Comparison of ENCODE assay signal across 2 cellular contexts in genomic region chr10:124495725-124496124, GRCh38.
A peak's percentile ranks its signal among the peaks of the same experiment; 100 is the strongest.
TF ChIP-seq lines count a peak whose summit lies in the region.

No MANE protein-coding gene starts in this region.

TF ChIP-seq in K562, 482 proteins besides CTCF, POLR2A, EP300 and RAD21:
- TF ChIP-seq KDM1A (IDR thresholded peaks at IDR 0.05) (peak; percentile 14 to 57; a peak in 2 of 4 replicates), ATF1 (CRISPR knock-in tag; IDR thresholded peaks at IDR 0.05) (no peak), ATF1 (tag; IDR thresholded peaks at IDR 0.05) (no peak), SMARCA5 (IDR thresholded peaks at IDR 0.05) (0 out of 2 replicates have a peak, but pooled peaks have one; percentile 33), RBM25 (IDR thresholded peaks at IDR 0.05; ENCODE audit: low read depth, low read length, severe bottlenecking) (peak; percentile 90), MXI1 (IDR thresholded peaks at IDR 0.05; ENCODE audit: low read depth, low read length) (no peak), BCOR (IDR thresholded peaks at IDR 0.05) (peak; percentile 81), ADNP (tag; IDR thresholded peaks at IDR 0.05) (0 out of 2 replicates have a peak, but pooled peaks have one; percentile 51)

TF ChIP-seq in H1, 55 proteins besides CTCF, POLR2A, EP300 and RAD21:
- TF ChIP-seq HDAC2 (IDR thresholded peaks at IDR 0.05; ENCODE audit: borderline replicate concordance in 1 of 2, low read depth in 2 of 2, low read length in 2 of 2) (0 out of 4 replicates have a peak, but pooled peaks of 1 of the 2 experiments have one; percentile 34), KDM1A (IDR thresholded peaks at IDR 0.05; ENCODE audit: borderline replicate concordance, low read length) (peak; percentile 69; the same call in 1 of the 2 replicates), E2F6 (IDR thresholded peaks at IDR 0.05) (no peak)
- TF ChIP-seq, protein P1, sequence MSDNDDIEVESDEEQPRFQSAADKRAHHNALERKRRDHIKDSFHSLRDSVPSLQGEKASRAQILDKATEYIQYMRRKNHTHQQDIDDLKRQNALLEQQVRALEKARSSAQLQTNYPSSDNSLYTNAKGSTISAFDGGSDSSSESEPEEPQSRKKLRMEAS (IDR thresholded peaks at IDR 0.05), result no peak
